In the genomic region with DNA sequence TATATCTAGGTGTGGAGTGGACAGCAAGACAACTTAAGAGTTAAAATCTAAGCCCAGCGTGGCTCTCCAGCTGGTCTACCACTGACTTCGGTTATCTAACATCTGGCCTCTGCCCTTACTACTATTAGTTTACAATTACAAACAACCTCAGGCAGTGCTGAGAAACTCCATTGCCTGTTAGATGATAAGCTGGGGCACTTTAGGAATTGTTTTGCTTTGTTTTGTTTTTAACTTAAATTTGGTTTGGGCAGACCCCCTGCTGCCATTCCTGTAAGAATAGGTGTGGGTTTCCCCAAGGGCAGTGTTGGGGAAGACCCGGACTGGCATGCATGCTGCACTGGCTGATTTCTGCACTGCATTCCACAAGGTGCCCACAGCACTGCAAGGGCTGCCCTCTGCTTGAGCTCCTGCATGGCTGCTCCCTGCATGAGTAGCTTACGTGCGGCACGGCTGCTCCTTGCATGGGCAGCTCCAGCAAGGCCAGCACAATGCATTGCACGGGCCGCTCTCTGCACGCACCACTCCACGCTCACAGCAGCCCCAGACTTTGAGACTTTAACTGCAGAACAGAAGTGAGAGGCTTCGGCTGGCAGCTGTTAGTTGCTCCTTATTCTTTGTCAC, we compare ENCODE assay signal across 1 cellular context.
TF ChIP-seq lines count a peak whose summit lies in the region.

No MANE protein-coding gene starts in this region.

TF ChIP-seq in IMR-90, 13 proteins besides CTCF, POLR2A, EP300 and RAD21:
- TF ChIP-seq MXI1 (IDR thresholded peaks at IDR 0.05; ENCODE audit: borderline replicate concordance, low read depth, low read length) (no peak), SMC3 (IDR thresholded peaks at IDR 0.05; ENCODE audit: low read depth, low read length) (no peak), NFE2L2 (IDR thresholded peaks at IDR 0.05; ENCODE audit: low read depth, low read length) (no peak), RFX5 (IDR thresholded peaks at IDR 0.05; ENCODE audit: low read depth, low read length) (no peak)
- TF ChIP-seq, protein P1, sequence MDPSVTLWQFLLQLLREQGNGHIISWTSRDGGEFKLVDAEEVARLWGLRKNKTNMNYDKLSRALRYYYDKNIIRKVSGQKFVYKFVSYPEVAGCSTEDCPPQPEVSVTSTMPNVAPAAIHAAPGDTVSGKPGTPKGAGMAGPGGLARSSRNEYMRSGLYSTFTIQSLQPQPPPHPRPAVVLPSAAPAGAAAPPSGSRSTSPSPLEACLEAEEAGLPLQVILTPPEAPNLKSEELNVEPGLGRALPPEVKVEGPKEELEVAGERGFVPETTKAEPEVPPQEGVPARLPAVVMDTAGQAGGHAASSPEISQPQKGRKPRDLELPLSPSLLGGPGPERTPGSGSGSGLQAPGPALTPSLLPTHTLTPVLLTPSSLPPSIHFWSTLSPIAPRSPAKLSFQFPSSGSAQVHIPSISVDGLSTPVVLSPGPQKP (IDR thresholded peaks at IDR 0.05; ENCODE audit: borderline replicate concordance, low read depth, low read length) = no peak
